ENCODE assay signal across 17 cellular contexts in the genomic region with DNA sequence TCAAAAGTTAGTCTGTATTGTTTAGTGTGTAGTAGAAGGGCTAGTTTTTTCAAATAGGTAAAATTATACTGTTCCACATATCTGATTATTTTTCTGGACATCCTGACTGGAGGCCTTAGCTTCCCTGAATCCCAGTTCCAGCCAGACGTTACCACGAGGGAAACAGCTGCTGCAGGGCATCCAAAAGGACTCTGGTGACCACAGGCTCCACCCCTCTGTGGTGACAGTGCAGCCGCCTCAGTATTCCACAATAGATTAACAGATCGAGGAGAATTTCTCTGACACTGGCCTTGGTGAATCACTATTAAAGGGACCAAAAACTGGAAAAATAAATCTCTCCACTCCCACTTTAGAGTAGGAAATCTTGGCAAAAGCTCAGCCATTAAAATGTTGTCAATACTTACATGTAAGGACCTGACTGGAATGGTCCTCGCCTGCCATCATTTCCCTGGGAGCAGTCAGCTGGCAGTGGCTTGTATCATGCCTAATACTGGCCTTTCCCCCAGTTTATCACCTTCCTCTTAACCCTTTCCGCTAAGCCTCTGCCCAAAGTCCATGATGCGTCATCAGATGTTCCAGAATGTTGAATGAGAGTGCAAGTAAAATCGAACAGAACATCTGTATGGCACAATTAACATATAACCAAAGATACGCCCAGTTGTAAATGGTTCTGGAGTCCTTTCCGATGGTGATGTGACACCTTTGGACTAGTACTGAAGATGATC. TPM values are rescaled to one million over a fixed set of nuclear protein-coding genes. Genes with fewer than 3 reads are reported as not detected.
DNase-seq lines count a peak whose midpoint lies in the region; FAIRE-seq and TF ChIP-seq lines count a peak whose summit lies in the region.
"Had no signal": no experiment of that assay in that cellular context is flagged by ENCODE, and none has a peak within 500 bp of the region (broad histone marks: within the 10 kb centered on the region; RNA-seq: fewer than 3 reads in every experiment).

No MANE protein-coding gene starts in this region.

- POLR2A ChIA-PET in HEK293T (lab: Yijun Ruan, JAX), result no interaction called here
- POLR2A ChIA-PET in A673 (lab: Charles Lee; ENCODE audit: low non-redundant PET), result no interaction called here

- DNase-seq in Daoy (ENCODE audit: low read depth), result peak; percentile 13
- peak; percentile 17 for DNase-seq in HT1080 (ENCODE audit: low read depth)
- peak; percentile 25 for DNase-seq in bronchial epithelial cell (ENCODE audit: low read depth)
- peak; percentile 29 for DNase-seq in midbrain (lab: John Stamatoyannopoulos, UW)
- no peak for DNase-seq in HEK293T (ENCODE audit: extremely low spot score)
- DNase-seq in A673 (ENCODE audit: low spot score), result no peak
- no peak for DNase-seq in vagina (ENCODE audit: extremely low spot score in 2 of 2)
- DNase-seq in posterior vena cava (ENCODE audit: low spot score), result no peak
- DNase-seq: activated CD4-positive, alpha-beta T cell treated with anti-CD3 and anti-CD28 coated beads, Interleukin-2, amount 50 U/mL, for 48 hours; activated T-cell treated with anti-CD3 and anti-CD28 coated beads, Interleukin-2, amount 50 U/mL, for 72 hours; DMS79; effector CD4-positive, alpha-beta T cell; Karpas-422; NCI-H1417; SW 1271; testis had no signal

- H3K27me3 ChIP-seq in bronchial epithelial cell (ENCODE audit: control insufficient read depth, insufficient read depth, low read length), result no peaks in the 10 kb centered on the region
- no peaks in the 10 kb centered on the region for H3K27me3 ChIP-seq in A673 (replicated peaks; ENCODE audit: insufficient read depth, low read depth, low read length, poor library complexity)
- H3K27me3 ChIP-seq in vagina, result no peaks in the 10 kb centered on the region
- H3K27me3 ChIP-seq: testis had no signal

- H3K36me3 ChIP-seq in bronchial epithelial cell (ENCODE audit: control insufficient read depth, insufficient read depth, low read length), result peaks cover 2% of the 10 kb centered on the region
- H3K36me3 ChIP-seq in A673 (ENCODE audit: insufficient read depth, low read length, poor library complexity, severe bottlenecking), result no peaks in the 10 kb centered on the region
- H3K36me3 ChIP-seq in vagina, result no peaks in the 10 kb centered on the region

- no peaks in the 10 kb centered on the region for H3K4me1 ChIP-seq in A673 (ENCODE audit: insufficient read depth, low read length, poor library complexity, severe bottlenecking)
- H3K4me1 ChIP-seq in vagina, result no peaks in the 10 kb centered on the region
- H3K4me1 ChIP-seq: testis had no signal

- no peak for TF ChIP-seq POLR2A in vagina (IDR thresholded peaks at IDR 0.05)

- H3K4me3 ChIP-seq in bronchial epithelial cell (ENCODE audit: low read depth, low read length), result no peak overlapping the region
- H3K4me3 ChIP-seq in A673 (ENCODE audit: low read depth, low read length, poor library complexity, severe bottlenecking), result no peak overlapping the region
- no peak overlapping the region for H3K4me3 ChIP-seq in vagina
- H3K4me3 ChIP-seq: testis had no signal

- no peak for FAIRE-seq in bronchial epithelial cell (lab: Jason Lieb, UNC)

- CTCF ChIA-PET in HEK293T (lab: Yijun Ruan, JAX), result interaction anchor here (0.6 kb wide), 1 partner anchor 10 kb away, joined by 3 read pairs; no protein-coding TSS in a partner anchor
- CTCF ChIA-PET in A673 (lab: Charles Lee), result no interaction called here

- no peak overlapping the region for H3K27ac ChIP-seq in A673 (ENCODE audit: low read depth, low read length, poor library complexity, severe bottlenecking)
- no peak overlapping the region for H3K27ac ChIP-seq in vagina
- H3K27ac ChIP-seq: testis had no signal

- TF ChIP-seq CTCF in bronchial epithelial cell (IDR thresholded peaks at IDR 0.05; ENCODE audit: insufficient read depth, low read length, severe bottlenecking), result no peak
- TF ChIP-seq CTCF in A673 (conservative IDR thresholded peaks at IDR 0.05; ENCODE audit: low read depth, low read length), result no peak
- TF ChIP-seq CTCF in vagina (IDR thresholded peaks at IDR 0.05), result no peak

- BruUV-seq in A673 (replicated peaks; lab: Mats Ljungman, UMichigan), result no TSS peak

- intact Hi-C loops in A673 (cut with micrococcal nuclease; ENCODE audit: unreplicated experiment) (no loop called here), vagina (cut with DNase I) (no loop called here), posterior vena cava (cut with DNase I) (no loop called here)

- H3K9me3 ChIP-seq in A673 (ENCODE audit: low read depth, low read length, poor library complexity, severe bottlenecking) (no peaks in the 10 kb centered on the region), vagina (no peaks in the 10 kb centered on the region)
- H3K9me3 ChIP-seq: testis had no signal

TF ChIP-seq in HEK293T, 16 proteins besides CTCF, POLR2A, EP300 and RAD21:
- TF ChIP-seq FOXK2 (IDR thresholded peaks at IDR 0.05), result no peak
- no peak for TF ChIP-seq ARNT (IDR thresholded peaks at IDR 0.05)
- no peak for TF ChIP-seq TARDBP (IDR thresholded peaks at IDR 0.05)
- no peak for TF ChIP-seq ZNF384 (IDR thresholded peaks at IDR 0.05)
- TF ChIP-seq FOXA1 (IDR thresholded peaks at IDR 0.05), result no peak
- TF ChIP-seq CTBP1 (IDR thresholded peaks at IDR 0.05; ENCODE audit: borderline replicate concordance), result no peak
- TF ChIP-seq ELF4 (IDR thresholded peaks at IDR 0.05), result no peak
- TF ChIP-seq LEF1 (IDR thresholded peaks at IDR 0.05; ENCODE audit: borderline replicate concordance), result no peak
- TF ChIP-seq NFRKB (IDR thresholded peaks at IDR 0.05), result no peak
- TF ChIP-seq L3MBTL2 (conservative IDR thresholded peaks at IDR 0.05), result no peak

RNA-seq across cellular contexts. Expression of a gene that starts 31.6 kb away (rescaled TPM):
- under 0.01 and 0.80 TPM in 2 replicates for total RNA-seq in Daoy (2014; rRNA removed; shearing (Covaris generic))
- total RNA-seq in HT1080 (2014; rRNA removed; shearing (Covaris generic)), result not detected in 2 replicates
- 0.06 TPM in 1 of 2 replicates, not detected in the other for polyA plus RNA-seq in HT1080 (2015; cell fraction: cytosol; rRNA removed)
- polyA plus RNA-seq in HT1080 (2015; cell fraction: nucleus; rRNA removed), result not detected in 2 replicates
- total RNA-seq in bronchial epithelial cell (not detected in 2 replicates), A673 (2021) (0.28 TPM in 2 replicates), vagina (not detected), posterior vena cava (under 1 TPM in 1 of 2 donors, not detected in 1; 0.32 TPM)
- total RNA-seq: activated T-cell treated with anti-CD3 and anti-CD28 coated beads, Interleukin-2, amount 50 U/mL, for 72 hours; cardiac septum had no signal

Comparison
In these comparisons a context has a peak if more than half of its experiments do, and no peak if none do; other contexts are left out.
1. DNase-seq: peak in Daoy (single experiment), HT1080 (single experiment), bronchial epithelial cell (single experiment) and midbrain (single experiment); none in HEK293T (single experiment), A673 (single experiment), vagina (0 of 2) and posterior vena cava (single experiment).